In genomic region chr20:33209789-33210188, GRCh38 we compare ENCODE assay signal across 9 cellular contexts. TPM values are rescaled to one million over a fixed set of nuclear protein-coding genes. Genes with fewer than 3 reads are reported as not detected.
DNase-seq lines count a peak whose midpoint lies in the region; ATAC-seq and TF ChIP-seq lines count a peak whose summit lies in the region.
"Had no signal": no experiment of that assay in that cellular context is flagged by ENCODE, and none has a peak within 500 bp of the region (broad histone marks: within the 10 kb centered on the region; RNA-seq: fewer than 3 reads in every experiment).

No MANE protein-coding gene starts in this region.

- no peak for TF ChIP-seq CTCF in body of pancreas (IDR thresholded peaks at IDR 0.05)
- no peak for TF ChIP-seq CTCF in kidney epithelial cell (IDR thresholded peaks at IDR 0.05; ENCODE audit: insufficient read depth, low read length, poor library complexity, severe bottlenecking)

- intact Hi-C loops in body of pancreas (cut with DNase I) = loop anchor here (10.0 kb wide), 2 partner anchors 115 to 305 kb away; no protein-coding TSS in a partner anchor

- H3K9me3 ChIP-seq in body of pancreas = no peaks in the 10 kb centered on the region

- H3K36me3 ChIP-seq in body of pancreas (replicated peaks in 1 of 2; ENCODE audit: insufficient read depth in 1 of 2, low read depth in 2 of 2) (no peaks in the 10 kb centered on the region), kidney epithelial cell (ENCODE audit: control insufficient read depth, insufficient read depth, low read length) (no peaks in the 10 kb centered on the region)

- no peaks in the 10 kb centered on the region for H3K4me1 ChIP-seq in body of pancreas

- peak; percentile 44 for DNase-seq in activated CD4-positive, CD25-positive, alpha-beta regulatory T cell treated with anti-CD3 and anti-CD28 coated beads, Interleukin-2, amount 50 U/mL, for 72 hours
- DNase-seq in SW480 (ENCODE audit: low spot score) (peak; percentile 79), body of pancreas (peak; percentile 75 to 82 (median 78)), kidney epithelial cell (ENCODE audit: low read depth) (peak; percentile 12), NCI-H2171 (lab: John Stamatoyannopoulos, UW) (no peak)
- DNase-seq in stimulated activated CD4-positive, alpha-beta T cell treated with anti-CD3 and anti-CD28 coated beads, TNF-alpha, amount 100 ng/mL, for 48 hours (ENCODE audit: low read depth in 3 of 3) = peak in 2 of 3 donors; percentile 4 to 33

- 3 to 7% methylated on average over 13 of the region's 13 CpGs for WGBS in body of pancreas, 2 donors

- ATAC-seq in activated CD4-positive, CD25-positive, alpha-beta regulatory T cell treated with anti-CD3 and anti-CD28 coated beads, Interleukin-2, amount 50 U/mL, for 24 hours = no peak
- ATAC-seq in body of pancreas (peak; percentile 82), GM21423 (IDR thresholded peaks at IDR 0.05; ENCODE audit: unreplicated experiment) (no peak)

- no peaks in the 10 kb centered on the region for H3K27me3 ChIP-seq in body of pancreas
- H3K27me3 ChIP-seq in kidney epithelial cell (ENCODE audit: control insufficient read depth, insufficient read depth, low read length) = peaks cover 2% of the 10 kb centered on the region

- H3K4me3 ChIP-seq in body of pancreas (no peak overlapping the region), kidney epithelial cell (ENCODE audit: low read depth, low read length) (no peak overlapping the region)

- H3K27ac ChIP-seq in body of pancreas = no peak overlapping the region

- no peak for TF ChIP-seq POLR2A in body of pancreas (IDR thresholded peaks at IDR 0.05)

RNA-seq across cellular contexts. Expression of gene BPIFA3, which starts 7.4 kb away (rescaled TPM):
- not detected for total RNA-seq in body of pancreas
- not detected in 2 replicates for total RNA-seq in kidney epithelial cell
- total RNA-seq: B cell had no signal

RNA-seq across cellular contexts. Expression of gene BPIFA1, which starts 26.0 kb away (rescaled TPM):
- total RNA-seq in body of pancreas = not detected
- not detected in 2 replicates for total RNA-seq in kidney epithelial cell
- total RNA-seq: B cell had no signal

RNA-seq across cellular contexts. Expression of gene BPIFA2, which starts 41.8 kb away (rescaled TPM):
- total RNA-seq in body of pancreas = not detected
- not detected in 2 replicates for total RNA-seq in kidney epithelial cell
- total RNA-seq: B cell had no signal
